ENCODE assay signal across 24 cellular contexts in genomic region chr2:158816797-158817196, GRCh38. TPM values are rescaled to one million over a fixed set of nuclear protein-coding genes. Genes with fewer than 3 reads are reported as not detected.
"Had no signal": no experiment of that assay in that cellular context is flagged by ENCODE, and none has a peak within 500 bp of the region (broad histone marks: within the 10 kb centered on the region; RNA-seq: fewer than 3 reads in every experiment).

No MANE protein-coding gene starts in this region.

- H3K4me3 ChIP-seq: pancreas, upper lobe of right lung had no signal

- H3K4me1 ChIP-seq: upper lobe of right lung had no signal

- FAIRE-seq: pancreas had no signal

- DNase-seq: activated CD4-positive, alpha-beta T cell treated with anti-CD3 and anti-CD28 coated beads, Interleukin-2, amount 10 ng/mL, durations not matched to agents 24 days and 14 days; activated CD8-positive, alpha-beta memory T cell treated with anti-CD3 and anti-CD28 coated beads, Interleukin-2, amount 10 ng/mL, durations not matched to agents 7 days and 5 days; activated CD8-positive, alpha-beta T cell treated with anti-CD3 and anti-CD28 coated beads for 36 hours; activated effector memory CD4-positive, alpha-beta T cell treated with anti-CD3 and anti-CD28 coated beads, Interleukin-2, amount 50 U/mL, for 16 hours; activated naive CD4-positive, alpha-beta T cell treated with anti-CD3 and anti-CD28 coated beads, Interleukin-2, amount 10 ng/mL, durations not matched to agents 7 days and 5 days; activated T-cell treated with anti-CD3 and anti-CD28 coated beads for 4 hours; amygdala; cerebellar nuclear complex; cortex of kidney; foreskin melanocyte; hypothalamus; left ventricle myocardium superior; midbrain; pancreas; right cardiac atrium; stimulated activated CD4-positive, alpha-beta T cell treated with anti-CD3 and anti-CD28 coated beads, Interleukin-4, amount 100 ng/mL, for 24 hours; stimulated activated naive CD8-positive, alpha-beta T cell treated with anti-CD3 and anti-CD28 coated beads, Interleukin-15, Interleukin-2, amounts not matched to agents 100 U/mL and 50 U/mL, for 24 hours; T-helper 17 cell; upper lobe of right lung had no signal

- H3K27me3 ChIP-seq: neutrophil, pancreas, upper lobe of right lung had no signal

- H3K36me3 ChIP-seq: neutrophil, pancreas, upper lobe of right lung had no signal

- ATAC-seq: activated CD8-positive, alpha-beta memory T cell treated with anti-CD3 and anti-CD28 coated beads, Interleukin-2, amount 10 ng/mL, durations not matched to agents 7 days and 5 days; activated CD8-positive, alpha-beta T cell treated with anti-CD3 and anti-CD28 coated beads for 36 hours; left ventricle myocardium superior; natural killer cell treated with Interleukin-12 subunit alpha and Interleukin-12 subunit beta and Interleukin-15 and Interleukin-18, amount 100 ng/mL, for 72 hours; pancreas; right cardiac atrium; stimulated activated naive CD8-positive, alpha-beta T cell treated with anti-CD3 and anti-CD28 coated beads, Interleukin-15, Interleukin-2, amounts not matched to agents 100 U/mL and 50 U/mL, for 24 hours; T-helper 17 cell; upper lobe of right lung had no signal

- H3K9me3 ChIP-seq: neutrophil, pancreas, upper lobe of right lung had no signal

- H3K27ac ChIP-seq: neutrophil, pancreas, upper lobe of right lung had no signal

RNA-seq across cellular contexts. Expression of gene DAPL1, which starts 21.7 kb away (rescaled TPM):
- total RNA-seq: activated CD4-positive, alpha-beta T cell treated with anti-CD3 and anti-CD28 coated beads, Interleukin-2, amount 10 ng/mL, durations not matched to agents 24 days and 14 days; activated CD8-positive, alpha-beta memory T cell treated with anti-CD3 and anti-CD28 coated beads, Interleukin-2, amount 10 ng/mL, durations not matched to agents 7 days and 5 days; activated CD8-positive, alpha-beta T cell treated with anti-CD3 and anti-CD28 coated beads for 36 hours; epithelial cell of proximal tubule; fibroblast of lung; left ventricle myocardium superior; natural killer cell treated with Interleukin-12 subunit alpha and Interleukin-12 subunit beta and Interleukin-15 and Interleukin-18, amount 100 ng/mL, for 72 hours; pulmonary artery endothelial cell; right cardiac atrium; T-helper 17 cell; upper lobe of right lung had no signal
- polyA plus RNA-seq: fibroblast of lung, right cardiac atrium had no signal
